In the genomic region with DNA sequence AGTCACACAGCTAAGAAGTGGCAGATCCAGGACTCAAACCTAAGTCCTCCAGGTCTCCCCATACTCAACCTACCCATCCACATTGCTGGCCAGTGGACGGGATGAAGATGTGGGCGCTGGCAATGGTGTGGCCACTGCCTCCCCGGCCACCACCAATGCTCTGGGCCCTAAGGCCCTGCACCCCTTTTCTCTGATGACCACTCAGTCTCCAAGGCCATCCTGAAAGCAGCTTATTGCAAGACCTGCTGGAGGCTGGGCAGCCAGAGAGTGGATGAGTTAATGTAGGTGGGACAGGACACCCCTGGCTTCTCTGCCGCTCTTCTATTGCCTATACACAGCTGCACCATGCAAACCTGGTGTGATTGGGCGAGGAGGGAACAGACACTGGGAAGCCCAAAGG, we compare ENCODE assay signal across 12 cellular contexts.
DNase-seq lines count a peak whose midpoint lies in the region; ATAC-seq and TF ChIP-seq lines count a peak whose summit lies in the region.
"Had no signal": no experiment of that assay in that cellular context is flagged by ENCODE, and none has a peak within 500 bp of the region (broad histone marks: within the 10 kb centered on the region; RNA-seq: fewer than 3 reads in every experiment).

No MANE protein-coding gene starts in this region.

- TF ChIP-seq POLR2A in adrenal gland (IDR thresholded peaks at IDR 0.05): no peak

- H3K9me2 ChIP-seq in OCI-LY1 (ENCODE audit: low read depth, low read length): no peaks in the 10 kb centered on the region
- no peaks in the 10 kb centered on the region for H3K9me2 ChIP-seq in OCI-LY7 (ENCODE audit: insufficient read depth, low read length)

- no peak for TF ChIP-seq CTCF in GM12865 (IDR thresholded peaks at IDR 0.05; ENCODE audit: insufficient read depth, low read depth, low read length, missing control alignments)
- TF ChIP-seq CTCF in OCI-LY1 (IDR thresholded peaks at IDR 0.05; ENCODE audit: low read length): no peak
- no peak for TF ChIP-seq CTCF in adrenal gland (IDR thresholded peaks at IDR 0.05)
- TF ChIP-seq CTCF in osteoblast (IDR thresholded peaks at IDR 0.05; ENCODE audit: extremely low read depth, low read depth, low read length): no peak
- TF ChIP-seq CTCF in OCI-LY7 (conservative IDR thresholded peaks at IDR 0.05; ENCODE audit: low read length): no peak

- BruUV-seq in OCI-LY7 (replicated peaks; lab: Mats Ljungman, UMichigan): no TSS peak

- no peak overlapping the region for H3K9ac ChIP-seq in OCI-LY1 (ENCODE audit: low read length)

- H2AFZ ChIP-seq in OCI-LY1 (ENCODE audit: low read length): no peak overlapping the region
- no peak overlapping the region for H2AFZ ChIP-seq in osteoblast (ENCODE audit: low read length)
- H2AFZ ChIP-seq in OCI-LY7 (ENCODE audit: low read length): no peak overlapping the region

- H3K4me3 ChIP-seq in GM12865 (ENCODE audit: low read depth, low read length): peak overlapping the region; percentile 62
- no peak overlapping the region for H3K4me3 ChIP-seq in OCI-LY1 (ENCODE audit: low read depth, low read length, poor library complexity, severe bottlenecking)
- no peak overlapping the region for H3K4me3 ChIP-seq in adrenal gland
- H3K4me3 ChIP-seq in osteoblast (ENCODE audit: insufficient read depth, low read length): no peak overlapping the region
- H3K4me3 ChIP-seq in OCI-LY7 (ENCODE audit: low read depth, low read length, poor library complexity, severe bottlenecking): no peak overlapping the region

- POLR2A ChIA-PET in OCI-LY7 (lab: Charles Lee): interaction anchor here (1.2 kb wide), 1 partner anchor 10 kb away, joined by 4 read pairs; no protein-coding TSS in a partner anchor

- H3K9me3 ChIP-seq in OCI-LY1 (ENCODE audit: low read length) (no peaks in the 10 kb centered on the region), adrenal gland (replicated peaks in 1 of 3) (no peaks in the 10 kb centered on the region), osteoblast (ENCODE audit: low read depth, low read length) (no peaks in the 10 kb centered on the region), OCI-LY7 (ENCODE audit: low read length) (no peaks in the 10 kb centered on the region)
- H3K9me3 ChIP-seq: heart left ventricle had no signal

- H3K79me2 ChIP-seq in OCI-LY1 (ENCODE audit: insufficient read depth, low read length): no peaks in the 10 kb centered on the region
- no peaks in the 10 kb centered on the region for H3K79me2 ChIP-seq in osteoblast (ENCODE audit: insufficient read depth, low read length)
- H3K79me2 ChIP-seq in OCI-LY7 (ENCODE audit: insufficient read depth, low read depth, low read length): no peaks in the 10 kb centered on the region

- ATAC-seq in GM18870 (IDR thresholded peaks at IDR 0.05; ENCODE audit: unreplicated experiment): no peak

- H3K27ac ChIP-seq in OCI-LY1 (ENCODE audit: low read depth, low read length, poor library complexity, severe bottlenecking) (peak overlapping the region; percentile 41), adrenal gland (peak overlapping the region in 3 of 5 donors; percentile 21 to 83 (median 73)), osteoblast (ENCODE audit: low read depth, low read length) (peak overlapping the region; percentile 78), caudate nucleus (ENCODE audit: low read depth, low read length) (no peak overlapping the region), OCI-LY7 (ENCODE audit: low read depth, low read length, poor library complexity, severe bottlenecking) (no peak overlapping the region)

- no peak for DNase-seq in GM12865 (ENCODE audit: low read depth)
- DNase-seq in adrenal gland: no peak
- no peak for DNase-seq in osteoblast (ENCODE audit: insufficient read length, low spot score, missing footprints)
- no peak for DNase-seq in SKM-1 (lab: John Stamatoyannopoulos, UW; ENCODE audit: unreplicated experiment)
- no peak for DNase-seq in caudate nucleus (lab: John Stamatoyannopoulos, UW)
- DNase-seq in OCI-LY7 (ENCODE audit: low spot score): no peak
- DNase-seq: cortex of kidney, heart left ventricle, NCI-H1092 treated with DMSO at 0.1 percent for 48 hours, T1000 had no signal

- intact Hi-C loops in adrenal gland (cut with DNase I) (no loop called here), OCI-LY7 (cut with micrococcal nuclease; ENCODE audit: unreplicated experiment) (no loop called here)

- CTCF ChIA-PET in OCI-LY7 (lab: Charles Lee; ENCODE audit: unreplicated experiment): no interaction called here

- H3K4me1 ChIP-seq in OCI-LY1 (ENCODE audit: insufficient read depth, low read length, severe bottlenecking) (peaks cover 30% of the 10 kb centered on the region), adrenal gland (replicated peaks in 1 of 2) (peaks cover 0 to 36% of the 10 kb centered on the region in 2 donors), osteoblast (ENCODE audit: insufficient read depth, low read length) (peaks cover 44% of the 10 kb centered on the region), OCI-LY7 (ENCODE audit: insufficient read depth, low read length, poor library complexity, severe bottlenecking) (peaks cover 9% of the 10 kb centered on the region)

- no peaks in the 10 kb centered on the region for H3K36me3 ChIP-seq in OCI-LY1 (ENCODE audit: insufficient read depth, low read length)
- no peaks in the 10 kb centered on the region for H3K36me3 ChIP-seq in adrenal gland (replicated peaks in 1 of 2)
- H3K36me3 ChIP-seq in osteoblast (ENCODE audit: insufficient read depth, low read length): no peaks in the 10 kb centered on the region
- H3K36me3 ChIP-seq in OCI-LY7 (ENCODE audit: insufficient read depth, low read length): no peaks in the 10 kb centered on the region
- H3K36me3 ChIP-seq: heart left ventricle had no signal

- 95 to 98% (median 97%) methylated on average over 5 of the region's 5 CpGs for WGBS in adrenal gland, 4 donors

- H4K20me1 ChIP-seq in OCI-LY1 (ENCODE audit: insufficient read depth, low read length): no peaks in the 10 kb centered on the region
- H4K20me1 ChIP-seq in osteoblast (ENCODE audit: insufficient read depth, low read length): no peaks in the 10 kb centered on the region
- no peaks in the 10 kb centered on the region for H4K20me1 ChIP-seq in OCI-LY7 (ENCODE audit: insufficient read depth, low read length)

- H3K4me2 ChIP-seq in OCI-LY1 (ENCODE audit: low read length) (no peak overlapping the region), osteoblast (ENCODE audit: insufficient read depth, low read length) (no peak overlapping the region), OCI-LY7 (ENCODE audit: low read length) (no peak overlapping the region)

- no peaks in the 10 kb centered on the region for H3K27me3 ChIP-seq in OCI-LY1 (ENCODE audit: insufficient read depth, low read length)
- H3K27me3 ChIP-seq in adrenal gland: no peaks in the 10 kb centered on the region
- no peaks in the 10 kb centered on the region for H3K27me3 ChIP-seq in osteoblast (ENCODE audit: insufficient read depth, low read length)
- H3K27me3 ChIP-seq: heart left ventricle had no signal

- H3F3A ChIP-seq in OCI-LY1 (ENCODE audit: insufficient read depth, low read length): no peaks in the 10 kb centered on the region

Comparison
In these comparisons a context has a peak if more than half of its experiments do, and no peak if none do; other contexts are left out.
1. H3K27ac ChIP-seq: peak in OCI-LY1 (single experiment), adrenal gland (3 of 5) and osteoblast (single experiment); none in caudate nucleus (single experiment) and OCI-LY7 (single experiment).